16 cellular contexts compared by ENCODE assay signal in genomic region chr14:47919994-47920393, GRCh38.
DNase-seq lines count a peak whose midpoint lies in the region; ATAC-seq and TF ChIP-seq lines count a peak whose summit lies in the region.
"Had no signal": no experiment of that assay in that cellular context is flagged by ENCODE, and none has a peak within 500 bp of the region (broad histone marks: within the 10 kb centered on the region; RNA-seq: fewer than 3 reads in every experiment).

No MANE protein-coding gene starts in this region.

- no peaks in the 10 kb centered on the region for H3K9me3 ChIP-seq in neural progenitor cell (ENCODE audit: low read depth)

- H3K36me3 ChIP-seq in neural progenitor cell, result no peaks in the 10 kb centered on the region
- H3K36me3 ChIP-seq: BLaER1 treated with 17β-estradiol and CSF1 and Interleukin-3, amounts not matched to agents 10 nM and 100 nM had no signal

- H3K4me3 Mint-ChIP-seq in chondrocyte (ENCODE audit: unreplicated experiment), result no peak overlapping the region
- H3K4me3 Mint-ChIP-seq in neural progenitor cell, result no peak overlapping the region
- no peak overlapping the region for H3K4me3 Mint-ChIP-seq in stimulated activated memory B cell treated with anti-CD40 and anti-IgM and Interleukin-4, amounts not matched to agents 10 μg/mL and 1 μg/mL and 100 μg/mL, for 72 hours
- H3K4me3 Mint-ChIP-seq: CD4-positive, alpha-beta T cell had no signal

- peak; percentile 32 for DNase-seq in Right ventricle myocardium inferior (ENCODE audit: missing footprints)
- DNase-seq in left cardiac atrium, result no peak
- peak; percentile 38 for DNase-seq in chondrocyte (ENCODE audit: low spot score)
- peak; percentile 5 for DNase-seq in neural progenitor cell (ENCODE audit: low spot score)
- no peak for DNase-seq in NCI-H1105 (lab: John Stamatoyannopoulos, UW)
- no peak for DNase-seq in RPMI8226
- DNase-seq: AML-193; Calu3; CD4-positive, alpha-beta T cell; DMS 273 treated with DMSO at 0.1 percent for 48 hours had no signal

- H3K4me1 Mint-ChIP-seq in chondrocyte (ENCODE audit: low read depth), result no peaks in the 10 kb centered on the region
- no peaks in the 10 kb centered on the region for H3K4me1 Mint-ChIP-seq in neural progenitor cell
- peaks cover 6% of the 10 kb centered on the region for H3K4me1 Mint-ChIP-seq in stimulated activated memory B cell treated with anti-CD40 and anti-IgM and Interleukin-4, amounts not matched to agents 10 μg/mL and 1 μg/mL and 100 μg/mL, for 72 hours

- no peaks in the 10 kb centered on the region for H3K4me1 ChIP-seq in neural progenitor cell
- H3K4me1 ChIP-seq: BLaER1 treated with 17β-estradiol and CSF1 and Interleukin-3, amounts not matched to agents 10 nM and 100 nM had no signal

- no peak overlapping the region for H3K4me3 ChIP-seq in neural progenitor cell
- H3K4me3 ChIP-seq: BLaER1 treated with 17β-estradiol and CSF1 and Interleukin-3, amounts not matched to agents 10 nM and 100 nM; GM12878 had no signal

- H3K36me3 Mint-ChIP-seq in chondrocyte (ENCODE audit: low read depth), result no peaks in the 10 kb centered on the region
- H3K36me3 Mint-ChIP-seq in neural progenitor cell, result no peaks in the 10 kb centered on the region
- no peaks in the 10 kb centered on the region for H3K36me3 Mint-ChIP-seq in stimulated activated memory B cell treated with anti-CD40 and anti-IgM and Interleukin-4, amounts not matched to agents 10 μg/mL and 1 μg/mL and 100 μg/mL, for 72 hours

- TF ChIP-seq CTCF in chondrocyte (IDR thresholded peaks at IDR 0.05) (no peak), neural progenitor cell (IDR thresholded peaks at IDR 0.05) (no peak)

- H3K27me3 ChIP-seq in neural progenitor cell, result no peaks in the 10 kb centered on the region
- H3K27me3 ChIP-seq: BLaER1 treated with 17β-estradiol and CSF1 and Interleukin-3, amounts not matched to agents 10 nM and 100 nM had no signal

- ATAC-seq in Right ventricle myocardium inferior (no peak), left cardiac atrium (no peak), HG03442 (IDR thresholded peaks at IDR 0.05; ENCODE audit: unreplicated experiment) (no peak)
- ATAC-seq in stimulated activated memory B cell treated with anti-CD40 and anti-IgM and Interleukin-4, amounts not matched to agents 10 μg/mL and 1 μg/mL and 100 μg/mL, for 72 hours, result peak; percentile 8
- ATAC-seq: GM12878, HCT116 had no signal

- H3K27ac Mint-ChIP-seq in chondrocyte (ENCODE audit: unreplicated experiment) (no peak overlapping the region), neural progenitor cell (no peak overlapping the region)
- H3K27ac Mint-ChIP-seq in stimulated activated memory B cell treated with anti-CD40 and anti-IgM and Interleukin-4, amounts not matched to agents 10 μg/mL and 1 μg/mL and 100 μg/mL, for 72 hours, result no peak overlapping the region
- H3K27ac Mint-ChIP-seq: CD4-positive, alpha-beta T cell had no signal

- no peaks in the 10 kb centered on the region for H4K20me1 ChIP-seq in neural progenitor cell (ENCODE audit: low read depth)
- H4K20me1 ChIP-seq: BLaER1 treated with 17β-estradiol and CSF1 and Interleukin-3, amounts not matched to agents 10 nM and 100 nM had no signal

- peaks cover 8% of the 10 kb centered on the region for H3K9me3 Mint-ChIP-seq in chondrocyte (ENCODE audit: low read depth)
- peaks cover 5% of the 10 kb centered on the region for H3K9me3 Mint-ChIP-seq in neural progenitor cell
- H3K9me3 Mint-ChIP-seq in stimulated activated memory B cell treated with anti-CD40 and anti-IgM and Interleukin-4, amounts not matched to agents 10 μg/mL and 1 μg/mL and 100 μg/mL, for 72 hours, result no peaks in the 10 kb centered on the region
- H3K9me3 Mint-ChIP-seq: CD4-positive, alpha-beta T cell had no signal

- H3F3A ChIP-seq in neural progenitor cell (ENCODE audit: low read depth), result no peaks in the 10 kb centered on the region

- no peak overlapping the region for H3K4me2 ChIP-seq in neural progenitor cell
- H3K4me2 ChIP-seq: BLaER1 treated with 17β-estradiol and CSF1 and Interleukin-3, amounts not matched to agents 10 nM and 100 nM had no signal

- H3K27ac ChIP-seq in neural progenitor cell, result no peak overlapping the region
- H3K27ac ChIP-seq: 22Rv1; BLaER1 treated with 17β-estradiol and CSF1 and Interleukin-3, amounts not matched to agents 10 nM and 100 nM had no signal

- peak overlapping the region; percentile 60 for H2AFZ ChIP-seq in neural progenitor cell (replicated peaks)

- H3K79me2 ChIP-seq in neural progenitor cell (ENCODE audit: low read depth), result no peaks in the 10 kb centered on the region

- peaks cover 11% of the 10 kb centered on the region for H3K27me3 Mint-ChIP-seq in chondrocyte (ENCODE audit: low read depth)
- no peaks in the 10 kb centered on the region for H3K27me3 Mint-ChIP-seq in neural progenitor cell (ENCODE audit: insufficient read depth, low read depth)
- no peaks in the 10 kb centered on the region for H3K27me3 Mint-ChIP-seq in stimulated activated memory B cell treated with anti-CD40 and anti-IgM and Interleukin-4, amounts not matched to agents 10 μg/mL and 1 μg/mL and 100 μg/mL, for 72 hours
- H3K27me3 Mint-ChIP-seq: CD4-positive, alpha-beta T cell had no signal

- H3K9ac ChIP-seq in neural progenitor cell, result no peak overlapping the region
- H3K9ac ChIP-seq: BLaER1 treated with 17β-estradiol and CSF1 and Interleukin-3, amounts not matched to agents 10 nM and 100 nM had no signal

- intact Hi-C loops in Right ventricle myocardium inferior (cut with DNase I), result loop anchor here (10.0 kb wide), 1 partner anchor 1255 kb away; no protein-coding TSS in a partner anchor
- intact Hi-C loops in left cardiac atrium (cut with DNase I), result loop anchor here (5.0 to 10.0 kb wide), 2 partner anchors 1255 to 1387 kb away; no protein-coding TSS in a partner anchor

Comparison
In these comparisons a context has a peak if more than half of its experiments do, and no peak if none do; other contexts are left out.
1. DNase-seq: peak in Right ventricle myocardium inferior (single experiment), chondrocyte (single experiment) and neural progenitor cell (single experiment); none in left cardiac atrium (single experiment), NCI-H1105 (single experiment) and RPMI8226 (single experiment).